ENCODE assay signal across 10 cellular contexts in genomic region chr11:43738600-43739409, GRCh38. TPM values are rescaled to one million over a fixed set of nuclear protein-coding genes. Genes with fewer than 3 reads are reported as not detected.
DNase-seq lines count a peak whose midpoint lies in the region; ATAC-seq and TF ChIP-seq lines count a peak whose summit lies in the region.
"Had no signal": no experiment of that assay in that cellular context is flagged by ENCODE, and none has a peak within 500 bp of the region (broad histone marks: within the 10 kb centered on the region; RNA-seq: fewer than 3 reads in every experiment).

No MANE protein-coding gene starts in this region.

- no peak for ATAC-seq in HG03460 (IDR thresholded peaks at IDR 0.05; ENCODE audit: unreplicated experiment)

- H3K79me2 ChIP-seq in neural cell (replicated peaks; ENCODE audit: insufficient read depth, low read length): peaks cover 2% of the 10 kb centered on the region

- no peak overlapping the region for H2AFZ ChIP-seq in neural cell (ENCODE audit: low read depth, low read length)

- no peaks in the 10 kb centered on the region for H3K27me3 ChIP-seq in neural cell (ENCODE audit: insufficient read depth, low read depth, low read length)
- H3K27me3 ChIP-seq: stomach had no signal

- no peak overlapping the region for H3K4me2 ChIP-seq in neural cell (ENCODE audit: low read length)

- no peak for TF ChIP-seq RAD21 in neural cell (conservative IDR thresholded peaks at IDR 0.05)

- H3K9me2 ChIP-seq in neural cell (ENCODE audit: insufficient read depth, low read length): no peaks in the 10 kb centered on the region

- H4K20me1 ChIP-seq in neural cell (ENCODE audit: insufficient read depth): no peaks in the 10 kb centered on the region

- TF ChIP-seq CTCF in NB4 (IDR thresholded peaks at IDR 0.05; ENCODE audit: low read depth, low read length): no peak
- no peak for TF ChIP-seq CTCF in cardiac fibroblast (IDR thresholded peaks at IDR 0.05; ENCODE audit: low read depth, low read length)
- no peak for TF ChIP-seq CTCF in neural cell (IDR thresholded peaks at IDR 0.05; ENCODE audit: poor library complexity, severe bottlenecking)

- no peak for TF ChIP-seq POLR2A in NB4 (IDR thresholded peaks at IDR 0.05; ENCODE audit: extremely low read depth, insufficient read length)

- peak overlapping the region; percentile 99 for H3K27ac ChIP-seq in neural cell (ENCODE audit: low read length)

- H3F3A ChIP-seq in neural cell (ENCODE audit: insufficient read depth, low read length, poor library complexity, severe bottlenecking): peaks cover 10% of the 10 kb centered on the region

- H3K9me3 ChIP-seq in neural cell (ENCODE audit: low read length): no peaks in the 10 kb centered on the region
- H3K9me3 ChIP-seq: stomach had no signal

- H3K9ac ChIP-seq in neural cell (ENCODE audit: low read length): no peak overlapping the region

- TF ChIP-seq EP300 in neural cell (conservative IDR thresholded peaks at IDR 0.05; ENCODE audit: poor library complexity, severe bottlenecking): no peak

- no peak overlapping the region for H3K4me3 ChIP-seq in NB4 (ENCODE audit: low read depth, low read length)
- H3K4me3 ChIP-seq in cardiac fibroblast (replicated peaks in 1 of 2; ENCODE audit: low read depth in 2 of 2, low read length in 2 of 2): no peak overlapping the region
- no peak overlapping the region for H3K4me3 ChIP-seq in neural cell (ENCODE audit: low read length)
- H3K4me3 ChIP-seq: stomach had no signal

- no peaks in the 10 kb centered on the region for H3K36me3 ChIP-seq in neural cell (ENCODE audit: insufficient read depth, low read length)

- DNase-seq in GM03348 (ENCODE audit: low spot score): peak; percentile 80
- DNase-seq in NB4 (ENCODE audit: low read depth): peak; percentile 74
- DNase-seq in cardiac fibroblast (ENCODE audit: low read depth in 2 of 2): peak; percentile 76 to 89
- DNase-seq in kidney glomerular epithelial cell (lab: John Stamatoyannopoulos, UW): no peak
- no peak for DNase-seq in RKO (ENCODE audit: low spot score)
- DNase-seq in C1 segment of cervical spinal cord (lab: John Stamatoyannopoulos, UW): no peak
- DNase-seq: NCI-H2029, stomach had no signal

TF ChIP-seq in neural cell, 6 proteins besides CTCF, POLR2A, EP300 and RAD21:
- TF ChIP-seq TAF1 (IDR thresholded peaks at IDR 0.05; ENCODE audit: low read depth): no peak
- no peak for TF ChIP-seq EZH2 (IDR thresholded peaks at IDR 0.05; ENCODE audit: borderline replicate concordance, insufficient read depth, low read length, poor library complexity, severe bottlenecking)
- no peak for TF ChIP-seq MXI1 (conservative IDR thresholded peaks at IDR 0.05; ENCODE audit: poor library complexity, severe bottlenecking)
TF ChIP-seq in neural cell: peak in this region for 0.

RNA-seq across cellular contexts. Expression of gene HSD17B12, which starts 58.3 kb away (rescaled TPM):
- 56.9 and 58.8 TPM in 2 replicates for polyA plus RNA-seq in neural cell
- polyA minus RNA-seq in neural cell: 145 and 161 TPM in 2 replicates

Comparison
In these comparisons a context has a peak if more than half of its experiments do, and no peak if none do; other contexts are left out.
1. DNase-seq: peak in GM03348 (single experiment), NB4 (single experiment) and cardiac fibroblast (2 of 2); none in kidney glomerular epithelial cell (single experiment), RKO (single experiment) and C1 segment of cervical spinal cord (0 of 14).